ENCODE assay signal across 19 cellular contexts in genomic region chr18:65221736-65222135, GRCh38.
DNase-seq lines count a peak whose midpoint lies in the region; ATAC-seq and TF ChIP-seq lines count a peak whose summit lies in the region.
"Had no signal": no experiment of that assay in that cellular context is flagged by ENCODE, and none has a peak within 500 bp of the region (broad histone marks: within the 10 kb centered on the region; RNA-seq: fewer than 3 reads in every experiment).

No MANE protein-coding gene starts in this region.

- H3K9me3 ChIP-seq in lower lobe of right lung: no peaks in the 10 kb centered on the region
- H3K9me3 ChIP-seq: A549, Peyer's patch had no signal

- no peaks in the 10 kb centered on the region for H3K36me3 Mint-ChIP-seq in activated T-helper 1 cell treated with anti-CD3 and anti-CD28 coated beads, Interleukin-12 subunit alpha, Interleukin-12 subunit beta, Interleukin-2, Interleukin-4 antibody, amounts not matched to agents 30 ng/mL and 10 ng/mL and 1 ng/mL, durations not matched to agents 14 hours and 24 hours and 36 hours (ENCODE audit: low read depth)

- no peak overlapping the region for H3K27ac Mint-ChIP-seq in activated T-helper 1 cell treated with anti-CD3 and anti-CD28 coated beads, Interleukin-12 subunit alpha, Interleukin-12 subunit beta, Interleukin-2, Interleukin-4 antibody, amounts not matched to agents 30 ng/mL and 10 ng/mL and 1 ng/mL, durations not matched to agents 14 hours and 24 hours and 36 hours
- H3K27ac Mint-ChIP-seq: B cell; T-helper 1 cell treated with Interleukin-12 subunit alpha and Interleukin-12 subunit beta and Interleukin-4 antibody, amounts not matched to agents 30 μg/mL and 1 μg/mL, for 36 hours had no signal

- ATAC-seq in lower lobe of right lung (no peak), HG02852 (IDR thresholded peaks at IDR 0.05; ENCODE audit: unreplicated experiment) (no peak)
- ATAC-seq: A549 had no signal

- no peaks in the 10 kb centered on the region for H3K27me3 ChIP-seq in lower lobe of right lung (ENCODE audit: low read depth)
- H3K27me3 ChIP-seq: Peyer's patch had no signal

- H3K27me3 Mint-ChIP-seq in activated T-helper 1 cell treated with anti-CD3 and anti-CD28 coated beads, Interleukin-12 subunit alpha, Interleukin-12 subunit beta, Interleukin-2, Interleukin-4 antibody, amounts not matched to agents 30 ng/mL and 10 ng/mL and 1 ng/mL, durations not matched to agents 14 hours and 24 hours and 36 hours (ENCODE audit: insufficient read depth): no peaks in the 10 kb centered on the region
- H3K27me3 Mint-ChIP-seq: B cell had no signal

- DNase-seq in DMS153 (lab: John Stamatoyannopoulos, UW) (peak; percentile 80), NCI-H1092 (lab: John Stamatoyannopoulos, UW) (peak; percentile 13), NCI-H146 treated with DMSO at 0.1 percent for 48 hours (lab: John Stamatoyannopoulos, UW; ENCODE audit: unreplicated experiment) (peak; percentile 93), NCI-H748 treated with DMSO at 0.1 percent for 48 hours (lab: John Stamatoyannopoulos, UW) (peak; percentile 93), UCSD-AML1 (lab: John Stamatoyannopoulos, UW; ENCODE audit: unreplicated experiment) (no peak), lower lobe of right lung (no peak)
- DNase-seq in activated T-helper 1 cell treated with anti-CD3 and anti-CD28 coated beads, Interleukin-12 subunit alpha, Interleukin-12 subunit beta, Interleukin-2, Interleukin-4 antibody, amounts not matched to agents 30 ng/mL and 10 ng/mL and 1 ng/mL, durations not matched to agents 14 hours and 24 hours and 36 hours (ENCODE audit: low spot score): no peak
- DNase-seq: DMS 273 treated with DMSO at 0.1 percent for 48 hours, GDM1, IMR-90, NCI-H1694, NCI-H226, NCI-H526 treated with DMSO at 0.1 percent for 48 hours, Peyer's patch had no signal

- no peak overlapping the region for H3K27ac ChIP-seq in lower lobe of right lung
- H3K27ac ChIP-seq: A549, KMS-11, Peyer's patch had no signal

- intact Hi-C loops in activated T-helper 1 cell treated with anti-CD3 and anti-CD28 coated beads, Interleukin-12 subunit alpha, Interleukin-12 subunit beta, Interleukin-2, Interleukin-4 antibody, amounts not matched to agents 30 ng/mL and 10 ng/mL and 1 ng/mL, durations not matched to agents 14 hours and 24 hours and 36 hours (cut with micrococcal nuclease): no loop called here
- intact Hi-C loops in lower lobe of right lung (cut with DNase I): no loop called here

- no peaks in the 10 kb centered on the region for H3K36me3 ChIP-seq in lower lobe of right lung
- H3K36me3 ChIP-seq: Peyer's patch had no signal

- no peaks in the 10 kb centered on the region for H3K4me1 ChIP-seq in lower lobe of right lung
- H3K4me1 ChIP-seq: A549, Peyer's patch had no signal

- no peak for TF ChIP-seq CTCF in lower lobe of right lung (IDR thresholded peaks at IDR 0.05)

- no peaks in the 10 kb centered on the region for H3K4me1 Mint-ChIP-seq in activated T-helper 1 cell treated with anti-CD3 and anti-CD28 coated beads, Interleukin-12 subunit alpha, Interleukin-12 subunit beta, Interleukin-2, Interleukin-4 antibody, amounts not matched to agents 30 ng/mL and 10 ng/mL and 1 ng/mL, durations not matched to agents 14 hours and 24 hours and 36 hours (ENCODE audit: low read depth)
- H3K4me1 Mint-ChIP-seq: B cell had no signal

- no peak overlapping the region for H3K4me3 ChIP-seq in lower lobe of right lung
- H3K4me3 ChIP-seq: A549, Peyer's patch had no signal

- H3K9me3 Mint-ChIP-seq in activated T-helper 1 cell treated with anti-CD3 and anti-CD28 coated beads, Interleukin-12 subunit alpha, Interleukin-12 subunit beta, Interleukin-2, Interleukin-4 antibody, amounts not matched to agents 30 ng/mL and 10 ng/mL and 1 ng/mL, durations not matched to agents 14 hours and 24 hours and 36 hours: peaks cover 13% of the 10 kb centered on the region

- no peak overlapping the region for H3K4me3 Mint-ChIP-seq in activated T-helper 1 cell treated with anti-CD3 and anti-CD28 coated beads, Interleukin-12 subunit alpha, Interleukin-12 subunit beta, Interleukin-2, Interleukin-4 antibody, amounts not matched to agents 30 ng/mL and 10 ng/mL and 1 ng/mL, durations not matched to agents 14 hours and 24 hours and 36 hours
- H3K4me3 Mint-ChIP-seq: B cell; T-helper 1 cell treated with Interleukin-12 subunit alpha and Interleukin-12 subunit beta and Interleukin-4 antibody, amounts not matched to agents 30 μg/mL and 1 μg/mL, for 36 hours had no signal

Comparison
In these comparisons a context has a peak if more than half of its experiments do, and no peak if none do; other contexts are left out.
1. DNase-seq: peak in DMS153 (single experiment), NCI-H1092 (single experiment), NCI-H146 treated with DMSO at 0.1 percent for 48 hours (single experiment) and NCI-H748 treated with DMSO at 0.1 percent for 48 hours (single experiment); none in UCSD-AML1 (single experiment), activated T-helper 1 cell treated with anti-CD3 and anti-CD28 coated beads, Interleukin-12 subunit alpha, Interleukin-12 subunit beta, Interleukin-2, Interleukin-4 antibody, amounts not matched to agents 30 ng/mL and 10 ng/mL and 1 ng/mL, durations not matched to agents 14 hours and 24 hours and 36 hours (single experiment) and lower lobe of right lung (single experiment).